In the genomic region with DNA sequence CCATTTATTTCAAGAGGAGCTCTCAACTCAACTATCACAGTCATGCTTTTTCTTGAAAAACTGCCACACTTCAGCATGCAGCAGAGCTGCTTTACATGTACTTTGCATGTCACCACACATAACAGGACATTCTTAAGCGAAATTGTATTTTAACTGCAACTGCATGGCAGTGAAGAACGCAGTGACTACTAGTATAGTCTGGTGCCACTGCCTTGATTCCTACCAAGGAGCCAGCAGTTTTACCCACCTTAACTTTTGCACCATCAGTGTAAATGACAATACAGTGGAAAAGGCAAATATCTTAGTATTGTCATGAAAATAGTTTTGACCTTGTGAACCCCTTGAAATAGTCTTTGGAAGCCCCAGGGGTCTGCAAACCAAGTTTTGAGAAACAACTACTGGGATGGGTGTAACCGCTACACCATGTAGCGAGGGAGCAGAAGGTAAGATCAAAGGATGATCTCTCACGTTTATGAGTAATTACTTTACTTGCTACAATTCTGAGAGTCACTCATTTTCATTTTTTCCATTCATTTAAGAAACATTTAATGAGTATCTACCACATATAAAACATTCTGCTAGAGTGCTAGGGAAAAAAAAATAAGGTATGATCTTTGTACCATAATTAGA, we compare ENCODE assay signal across 19 cellular contexts. TPM values are rescaled to one million over a fixed set of nuclear protein-coding genes. Genes with fewer than 3 reads are reported as not detected.
DNase-seq lines count a peak whose midpoint lies in the region; ATAC-seq and TF ChIP-seq lines count a peak whose summit lies in the region.
"Had no signal": no experiment of that assay in that cellular context is flagged by ENCODE, and none has a peak within 500 bp of the region (broad histone marks: within the 10 kb centered on the region; RNA-seq: fewer than 3 reads in every experiment).

No MANE protein-coding gene starts in this region.

- CTCF ChIA-PET in activated CD4-positive, alpha-beta T cell treated with anti-CD3 and anti-CD28 coated beads for 36 hours (lab: Charles Lee) = no interaction called here
- CTCF ChIA-PET in CD8-positive, alpha-beta memory T cell (lab: Charles Lee) = no interaction called here

- H3K27me3 Mint-ChIP-seq in activated CD4-positive, alpha-beta T cell treated with anti-CD3 and anti-CD28 coated beads for 36 hours = no peaks in the 10 kb centered on the region
- no peaks in the 10 kb centered on the region for H3K27me3 Mint-ChIP-seq in activated naive CD8-positive, alpha-beta T cell treated with anti-CD3 and anti-CD28 coated beads, Interleukin-2, amount 50 U/mL, for 24 hours
- no peaks in the 10 kb centered on the region for H3K27me3 Mint-ChIP-seq in neural progenitor cell (ENCODE audit: insufficient read depth, low read depth)
- H3K27me3 Mint-ChIP-seq in CD8-positive, alpha-beta memory T cell = no peaks in the 10 kb centered on the region

- H3F3A ChIP-seq in neural progenitor cell (ENCODE audit: low read depth) = no peaks in the 10 kb centered on the region

- no peak overlapping the region for H3K9ac ChIP-seq in neural progenitor cell

- H3K27ac Mint-ChIP-seq in activated CD4-positive, alpha-beta T cell treated with anti-CD3 and anti-CD28 coated beads for 36 hours = no peak overlapping the region
- H3K27ac Mint-ChIP-seq in activated naive CD4-positive, alpha-beta T cell treated with anti-CD3 and anti-CD28 coated beads, Interleukin-2, amount 50 U/mL, for 72 hours = no peak overlapping the region
- H3K27ac Mint-ChIP-seq in activated naive CD8-positive, alpha-beta T cell treated with anti-CD3 and anti-CD28 coated beads, Interleukin-2, amount 50 U/mL, for 24 hours = no peak overlapping the region
- H3K27ac Mint-ChIP-seq in neural progenitor cell = no peak overlapping the region
- H3K27ac Mint-ChIP-seq in CD8-positive, alpha-beta memory T cell = peak overlapping the region in 1 of 8 donors; percentile 13
- H3K27ac Mint-ChIP-seq: CD14-positive monocyte, H9 had no signal

- DNase-seq in activated CD4-positive, alpha-beta T cell treated with anti-CD3 and anti-CD28 coated beads for 36 hours = peak; percentile 30
- DNase-seq in activated CD4-positive, alpha-beta T cell treated with anti-CD3 and anti-CD28 coated beads, Interleukin-2, amount 50 U/mL, for 1 hour = no peak
- DNase-seq in activated naive CD4-positive, alpha-beta T cell treated with anti-CD3 and anti-CD28 coated beads, Interleukin-2, amount 50 U/mL, for 72 hours (ENCODE audit: low spot score in 2 of 2) = peak in 1 of 2 donors; percentile 15
- DNase-seq in activated naive CD4-positive, alpha-beta T cell treated with Interleukin-2 at 50 U/mL for 16 hours = no peak
- peak; percentile 6 for DNase-seq in activated naive CD8-positive, alpha-beta T cell treated with anti-CD3 and anti-CD28 coated beads, Interleukin-2, amount 50 U/mL, for 24 hours
- no peak for DNase-seq in neural progenitor cell (ENCODE audit: low spot score)
- no peak for DNase-seq in CD8-positive, alpha-beta memory T cell
- no peak for DNase-seq in foreskin melanocyte
- DNase-seq: 8988T, COR-L47, DMS 273 treated with DMSO at 0.1 percent for 48 hours, DND-41, H9, NCI-H1105 treated with DMSO at 0.1 percent for 48 hours, NCI-H1694, NCI-H774, OCI-M1 had no signal

- H3K27ac ChIP-seq in neural progenitor cell = no peak overlapping the region
- no peak overlapping the region for H3K27ac ChIP-seq in CD8-positive, alpha-beta memory T cell (ENCODE audit: low read depth, low read length)

- H3K4me1 ChIP-seq in neural progenitor cell = no peaks in the 10 kb centered on the region
- no peaks in the 10 kb centered on the region for H3K4me1 ChIP-seq in CD8-positive, alpha-beta memory T cell (ENCODE audit: insufficient read depth, low read length)

- H2AFZ ChIP-seq in neural progenitor cell (replicated peaks) = no peak overlapping the region

- no peaks in the 10 kb centered on the region for H3K9me3 Mint-ChIP-seq in activated CD4-positive, alpha-beta T cell treated with anti-CD3 and anti-CD28 coated beads for 36 hours (ENCODE audit: low read depth)
- no peaks in the 10 kb centered on the region for H3K9me3 Mint-ChIP-seq in activated naive CD4-positive, alpha-beta T cell treated with anti-CD3 and anti-CD28 coated beads, Interleukin-2, amount 50 U/mL, for 72 hours
- H3K9me3 Mint-ChIP-seq in activated naive CD8-positive, alpha-beta T cell treated with anti-CD3 and anti-CD28 coated beads, Interleukin-2, amount 50 U/mL, for 24 hours = no peaks in the 10 kb centered on the region
- peaks cover 2% of the 10 kb centered on the region for H3K9me3 Mint-ChIP-seq in neural progenitor cell
- peaks cover 0 to 3% (median 0%) of the 10 kb centered on the region in 5 donors for H3K9me3 Mint-ChIP-seq in CD8-positive, alpha-beta memory T cell
- H3K9me3 Mint-ChIP-seq: CD14-positive monocyte, H9 had no signal

- H3K36me3 ChIP-seq in neural progenitor cell = peaks cover 8% of the 10 kb centered on the region
- H3K36me3 ChIP-seq in CD8-positive, alpha-beta memory T cell (ENCODE audit: insufficient read depth, low read length) = no peaks in the 10 kb centered on the region

- no peak for TF ChIP-seq CTCF in neural progenitor cell (IDR thresholded peaks at IDR 0.05)

- ATAC-seq in activated CD4-positive, alpha-beta T cell treated with anti-CD3 and anti-CD28 coated beads for 36 hours = peak; percentile 96
- peak; percentile 93 to 94 for ATAC-seq in activated naive CD4-positive, alpha-beta T cell treated with anti-CD3 and anti-CD28 coated beads, Interleukin-2, amount 50 U/mL, for 72 hours
- ATAC-seq in activated naive CD8-positive, alpha-beta T cell treated with anti-CD3 and anti-CD28 coated beads, Interleukin-2, amount 50 U/mL, for 24 hours = peak; percentile 92
- ATAC-seq: K562 had no signal

- H3K9me3 ChIP-seq in neural progenitor cell (ENCODE audit: low read depth) = no peaks in the 10 kb centered on the region
- no peaks in the 10 kb centered on the region for H3K9me3 ChIP-seq in CD8-positive, alpha-beta memory T cell (ENCODE audit: low read length)

- H3K4me3 ChIP-seq in neural progenitor cell = no peak overlapping the region
- H3K4me3 ChIP-seq in CD8-positive, alpha-beta memory T cell (ENCODE audit: low read length) = no peak overlapping the region
- H3K4me3 ChIP-seq: K562 had no signal

- H3K4me1 Mint-ChIP-seq in activated CD4-positive, alpha-beta T cell treated with anti-CD3 and anti-CD28 coated beads for 36 hours = peaks cover 12% of the 10 kb centered on the region
- H3K4me1 Mint-ChIP-seq in activated naive CD8-positive, alpha-beta T cell treated with anti-CD3 and anti-CD28 coated beads, Interleukin-2, amount 50 U/mL, for 24 hours = peaks cover 10% of the 10 kb centered on the region
- no peaks in the 10 kb centered on the region for H3K4me1 Mint-ChIP-seq in neural progenitor cell
- H3K4me1 Mint-ChIP-seq in CD8-positive, alpha-beta memory T cell = no peaks in the 10 kb centered on the region
- H3K4me1 Mint-ChIP-seq: CD14-positive monocyte had no signal

- H3K36me3 Mint-ChIP-seq in activated CD4-positive, alpha-beta T cell treated with anti-CD3 and anti-CD28 coated beads for 36 hours (ENCODE audit: low read depth) = peaks cover 23% of the 10 kb centered on the region
- peaks cover 18 to 20% of the 10 kb centered on the region in 2 donors for H3K36me3 Mint-ChIP-seq in activated naive CD4-positive, alpha-beta T cell treated with anti-CD3 and anti-CD28 coated beads, Interleukin-2, amount 50 U/mL, for 72 hours
- H3K36me3 Mint-ChIP-seq in activated naive CD8-positive, alpha-beta T cell treated with anti-CD3 and anti-CD28 coated beads, Interleukin-2, amount 50 U/mL, for 24 hours (ENCODE audit: low read depth) = peaks cover 22% of the 10 kb centered on the region
- H3K36me3 Mint-ChIP-seq in neural progenitor cell = peaks cover 23% of the 10 kb centered on the region
- H3K36me3 Mint-ChIP-seq in CD8-positive, alpha-beta memory T cell = peaks cover 30 to 61% (median 31%) of the 10 kb centered on the region in 3 donors

- H3K4me2 ChIP-seq in neural progenitor cell = no peak overlapping the region

- H4K20me1 ChIP-seq in neural progenitor cell (ENCODE audit: low read depth) = no peaks in the 10 kb centered on the region

- POLR2A ChIA-PET in activated CD4-positive, alpha-beta T cell treated with anti-CD3 and anti-CD28 coated beads for 36 hours (lab: Charles Lee) = no interaction called here
- POLR2A ChIA-PET in CD8-positive, alpha-beta memory T cell (lab: Charles Lee) = no interaction called here

- intact Hi-C loops in activated CD4-positive, alpha-beta T cell treated with anti-CD3 and anti-CD28 coated beads for 36 hours (cut with DNase I, micrococcal nuclease) = no loop called here

- H3K4me3 Mint-ChIP-seq in activated CD4-positive, alpha-beta T cell treated with anti-CD3 and anti-CD28 coated beads for 36 hours = no peak overlapping the region
- H3K4me3 Mint-ChIP-seq in activated naive CD8-positive, alpha-beta T cell treated with anti-CD3 and anti-CD28 coated beads, Interleukin-2, amount 50 U/mL, for 24 hours = no peak overlapping the region
- H3K4me3 Mint-ChIP-seq in neural progenitor cell = no peak overlapping the region
- H3K4me3 Mint-ChIP-seq in CD8-positive, alpha-beta memory T cell = no peak overlapping the region
- H3K4me3 Mint-ChIP-seq: CD14-positive monocyte, H9 had no signal

- no peaks in the 10 kb centered on the region for H3K79me2 ChIP-seq in neural progenitor cell (ENCODE audit: low read depth)

- no peaks in the 10 kb centered on the region for H3K27me3 ChIP-seq in neural progenitor cell
- no peaks in the 10 kb centered on the region for H3K27me3 ChIP-seq in CD8-positive, alpha-beta memory T cell (ENCODE audit: insufficient read depth, low read length, poor library complexity, severe bottlenecking)

RNA-seq across cellular contexts. Expression of a gene that starts 32.3 kb away (rescaled TPM):
- total RNA-seq in activated CD4-positive, alpha-beta T cell treated with anti-CD3 and anti-CD28 coated beads for 36 hours = not detected
- total RNA-seq in activated naive CD4-positive, alpha-beta T cell treated with anti-CD3 and anti-CD28 coated beads, Interleukin-2, amount 50 U/mL, for 72 hours = not detected
- total RNA-seq in neural progenitor cell (ENCODE audit: low replicate concordance) = not detected in 2 replicates
- total RNA-seq in CD8-positive, alpha-beta memory T cell = not detected
- not detected for polyA plus RNA-seq in CD8-positive, alpha-beta memory T cell
- total RNA-seq: H9, K562 had no signal
- polyA plus RNA-seq: CD14-positive monocyte had no signal

RNA-seq across cellular contexts. Expression of a gene that starts 50.0 kb away (rescaled TPM):
- 10 to 100 TPM; 12.3 to 12.4 TPM for total RNA-seq in activated CD4-positive, alpha-beta T cell treated with anti-CD3 and anti-CD28 coated beads for 36 hours
- total RNA-seq in activated naive CD4-positive, alpha-beta T cell treated with anti-CD3 and anti-CD28 coated beads, Interleukin-2, amount 50 U/mL, for 72 hours = 10 to 100 TPM; 12.1 to 12.7 TPM
- total RNA-seq in neural progenitor cell (ENCODE audit: low replicate concordance) = 33.8 and 41.0 TPM in 2 replicates
- 10 to 100 TPM; 16.9 to 18.0 TPM for total RNA-seq in CD8-positive, alpha-beta memory T cell
- polyA plus RNA-seq in CD8-positive, alpha-beta memory T cell = 4.1 TPM

Comparison
In these comparisons a context has a peak if more than half of its experiments do, and no peak if none do; other contexts are left out.
1. DNase-seq: peak in activated CD4-positive, alpha-beta T cell treated with anti-CD3 and anti-CD28 coated beads for 36 hours (single experiment) and activated naive CD8-positive, alpha-beta T cell treated with anti-CD3 and anti-CD28 coated beads, Interleukin-2, amount 50 U/mL, for 24 hours (single experiment); none in activated CD4-positive, alpha-beta T cell treated with anti-CD3 and anti-CD28 coated beads, Interleukin-2, amount 50 U/mL, for 1 hour (single experiment), activated naive CD4-positive, alpha-beta T cell treated with Interleukin-2 at 50 U/mL for 16 hours (single experiment), neural progenitor cell (single experiment), CD8-positive, alpha-beta memory T cell (0 of 5) and foreskin melanocyte (single experiment).
2. Peak in every context shown above with its lines, with median percentiles within 50 percentile points of each other: ATAC-seq.